Comparison of ENCODE assay signal across 1 cellular context in genomic region chr2:46877619-46878113, GRCh38.
A peak's percentile ranks its signal among the peaks of the same experiment; 100 is the strongest.
TF ChIP-seq lines count a peak whose summit lies in the region.

No MANE protein-coding gene starts in this region.

TF ChIP-seq in HepG2, 621 proteins besides CTCF, POLR2A, EP300 and RAD21 (continued from another document and continues in another):
- TF ChIP-seq KIAA2018 (CRISPR knock-in tag; IDR thresholded peaks at IDR 0.05; ENCODE audit: borderline replicate concordance) (no peak), ZNF180 (CRISPR knock-in tag; IDR thresholded peaks at IDR 0.05; ENCODE audit: borderline replicate concordance, low read depth) (no peak), MYC (CRISPR knock-in tag; IDR thresholded peaks at IDR 0.05; ENCODE audit: borderline replicate concordance) (no peak), GZF1 (CRISPR knock-in tag; IDR thresholded peaks at IDR 0.05) (no peak), GATAD1 (CRISPR knock-in tag; IDR thresholded peaks at IDR 0.05) (no peak), ZNF580 (CRISPR knock-in tag; IDR thresholded peaks at IDR 0.05; ENCODE audit: borderline replicate concordance, low read depth) (no peak), ZSCAN12 (CRISPR knock-in tag; IDR thresholded peaks at IDR 0.05) (no peak), ZNF121 (CRISPR knock-in tag; IDR thresholded peaks at IDR 0.05) (no peak), ZNF367 (CRISPR knock-in tag; IDR thresholded peaks at IDR 0.05; ENCODE audit: borderline replicate concordance) (no peak), NFYC (CRISPR knock-in tag; IDR thresholded peaks at IDR 0.05) (no peak), SAP130 (CRISPR knock-in tag; IDR thresholded peaks at IDR 0.05; ENCODE audit: low read depth) (no peak), FOXP1 (IDR thresholded peaks at IDR 0.05) (0 out of 2 replicates have a peak, but pooled peaks have one; percentile 4), FOXP1 (CRISPR knock-in tag; IDR thresholded peaks at IDR 0.05) (no peak), SIN3A (IDR thresholded peaks at IDR 0.05; ENCODE audit: borderline replicate concordance, low read depth, low read length) (no peak), ZBTB46 (CRISPR knock-in tag; IDR thresholded peaks at IDR 0.05; ENCODE audit: borderline replicate concordance) (no peak)
- TF ChIP-seq, protein P1, sequence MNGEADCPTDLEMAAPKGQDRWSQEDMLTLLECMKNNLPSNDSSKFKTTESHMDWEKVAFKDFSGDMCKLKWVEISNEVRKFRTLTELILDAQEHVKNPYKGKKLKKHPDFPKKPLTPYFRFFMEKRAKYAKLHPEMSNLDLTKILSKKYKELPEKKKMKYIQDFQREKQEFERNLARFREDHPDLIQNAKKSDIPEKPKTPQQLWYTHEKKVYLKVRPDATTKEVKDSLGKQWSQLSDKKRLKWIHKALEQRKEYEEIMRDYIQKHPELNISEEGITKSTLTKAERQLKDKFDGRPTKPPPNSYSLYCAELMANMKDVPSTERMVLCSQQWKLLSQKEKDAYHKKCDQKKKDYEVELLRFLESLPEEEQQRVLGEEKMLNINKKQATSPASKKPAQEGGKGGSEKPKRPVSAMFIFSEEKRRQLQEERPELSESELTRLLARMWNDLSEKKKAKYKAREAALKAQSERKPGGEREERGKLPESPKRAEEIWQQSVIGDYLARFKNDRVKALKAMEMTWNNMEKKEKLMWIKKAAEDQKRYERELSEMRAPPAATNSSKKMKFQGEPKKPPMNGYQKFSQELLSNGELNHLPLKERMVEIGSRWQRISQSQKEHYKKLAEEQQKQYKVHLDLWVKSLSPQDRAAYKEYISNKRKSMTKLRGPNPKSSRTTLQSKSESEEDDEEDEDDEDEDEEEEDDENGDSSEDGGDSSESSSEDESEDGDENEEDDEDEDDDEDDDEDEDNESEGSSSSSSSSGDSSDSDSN (CRISPR knock-in tag; IDR thresholded peaks at IDR 0.05): no peak
- TF ChIP-seq, protein P2, sequence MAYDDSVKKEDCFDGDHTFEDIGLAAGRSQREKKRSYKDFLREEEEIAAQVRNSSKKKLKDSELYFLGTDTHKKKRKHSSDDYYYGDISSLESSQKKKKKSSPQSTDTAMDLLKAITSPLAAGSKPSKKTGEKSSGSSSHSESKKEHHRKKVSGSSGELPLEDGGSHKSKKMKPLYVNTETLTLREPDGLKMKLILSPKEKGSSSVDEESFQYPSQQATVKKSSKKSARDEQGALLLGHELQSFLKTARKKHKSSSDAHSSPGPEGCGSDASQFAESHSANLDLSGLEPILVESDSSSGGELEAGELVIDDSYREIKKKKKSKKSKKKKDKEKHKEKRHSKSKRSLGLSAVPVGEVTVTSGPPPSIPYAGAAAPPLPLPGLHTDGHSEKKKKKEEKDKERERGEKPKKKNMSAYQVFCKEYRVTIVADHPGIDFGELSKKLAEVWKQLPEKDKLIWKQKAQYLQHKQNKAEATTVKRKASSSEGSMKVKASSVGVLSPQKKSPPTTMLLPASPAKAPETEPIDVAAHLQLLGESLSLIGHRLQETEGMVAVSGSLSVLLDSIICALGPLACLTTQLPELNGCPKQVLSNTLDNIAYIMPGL (CRISPR knock-in tag; IDR thresholded peaks at IDR 0.05; ENCODE audit: borderline replicate concordance in 1 of 2, low read depth in 1 of 2): no peak
- TF ChIP-seq, protein P3, sequence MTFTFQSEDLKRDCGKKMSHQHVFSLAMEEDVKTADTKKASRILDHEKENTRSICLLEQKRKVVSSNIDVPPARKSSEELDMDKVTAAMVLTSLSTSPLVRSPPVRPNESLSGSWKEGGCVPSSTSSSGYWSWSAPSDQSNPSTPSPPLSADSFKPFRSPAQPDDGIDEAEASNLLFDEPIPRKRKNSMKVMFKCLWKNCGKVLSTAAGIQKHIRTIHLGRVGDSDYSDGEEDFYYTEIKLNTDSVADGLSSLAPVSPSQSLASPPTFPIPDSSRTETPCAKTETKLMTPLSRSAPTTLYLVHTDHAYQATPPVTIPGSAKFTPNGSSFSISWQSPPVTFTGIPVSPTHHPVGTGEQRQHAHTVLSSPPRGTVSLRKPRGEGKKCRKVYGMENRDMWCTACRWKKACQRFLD (CRISPR knock-in tag; IDR thresholded peaks at IDR 0.05; ENCODE audit: borderline replicate concordance): no peak
- TF ChIP-seq, protein P4, sequence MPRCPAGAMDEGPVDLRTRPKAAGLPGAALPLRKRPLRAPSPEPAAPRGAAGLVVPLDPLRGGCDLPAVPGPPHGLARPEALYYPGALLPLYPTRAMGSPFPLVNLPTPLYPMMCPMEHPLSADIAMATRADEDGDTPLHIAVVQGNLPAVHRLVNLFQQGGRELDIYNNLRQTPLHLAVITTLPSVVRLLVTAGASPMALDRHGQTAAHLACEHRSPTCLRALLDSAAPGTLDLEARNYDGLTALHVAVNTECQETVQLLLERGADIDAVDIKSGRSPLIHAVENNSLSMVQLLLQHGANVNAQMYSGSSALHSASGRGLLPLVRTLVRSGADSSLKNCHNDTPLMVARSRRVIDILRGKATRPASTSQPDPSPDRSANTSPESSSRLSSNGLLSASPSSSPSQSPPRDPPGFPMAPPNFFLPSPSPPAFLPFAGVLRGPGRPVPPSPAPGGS (CRISPR knock-in tag; IDR thresholded peaks at IDR 0.05): no peak
- TF ChIP-seq, protein P5, sequence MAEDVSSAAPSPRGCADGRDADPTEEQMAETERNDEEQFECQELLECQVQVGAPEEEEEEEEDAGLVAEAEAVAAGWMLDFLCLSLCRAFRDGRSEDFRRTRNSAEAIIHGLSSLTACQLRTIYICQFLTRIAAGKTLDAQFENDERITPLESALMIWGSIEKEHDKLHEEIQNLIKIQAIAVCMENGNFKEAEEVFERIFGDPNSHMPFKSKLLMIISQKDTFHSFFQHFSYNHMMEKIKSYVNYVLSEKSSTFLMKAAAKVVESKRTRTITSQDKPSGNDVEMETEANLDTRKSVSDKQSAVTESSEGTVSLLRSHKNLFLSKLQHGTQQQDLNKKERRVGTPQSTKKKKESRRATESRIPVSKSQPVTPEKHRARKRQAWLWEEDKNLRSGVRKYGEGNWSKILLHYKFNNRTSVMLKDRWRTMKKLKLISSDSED (CRISPR knock-in tag; IDR thresholded peaks at IDR 0.05): no peak
- TF ChIP-seq, protein P6, sequence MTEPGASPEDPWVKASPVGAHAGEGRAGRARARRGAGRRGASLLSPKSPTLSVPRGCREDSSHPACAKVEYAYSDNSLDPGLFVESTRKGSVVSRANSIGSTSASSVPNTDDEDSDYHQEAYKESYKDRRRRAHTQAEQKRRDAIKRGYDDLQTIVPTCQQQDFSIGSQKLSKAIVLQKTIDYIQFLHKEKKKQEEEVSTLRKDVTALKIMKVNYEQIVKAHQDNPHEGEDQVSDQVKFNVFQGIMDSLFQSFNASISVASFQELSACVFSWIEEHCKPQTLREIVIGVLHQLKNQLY (CRISPR knock-in tag; IDR thresholded peaks at IDR 0.05): no peak
- TF ChIP-seq, protein P7, sequence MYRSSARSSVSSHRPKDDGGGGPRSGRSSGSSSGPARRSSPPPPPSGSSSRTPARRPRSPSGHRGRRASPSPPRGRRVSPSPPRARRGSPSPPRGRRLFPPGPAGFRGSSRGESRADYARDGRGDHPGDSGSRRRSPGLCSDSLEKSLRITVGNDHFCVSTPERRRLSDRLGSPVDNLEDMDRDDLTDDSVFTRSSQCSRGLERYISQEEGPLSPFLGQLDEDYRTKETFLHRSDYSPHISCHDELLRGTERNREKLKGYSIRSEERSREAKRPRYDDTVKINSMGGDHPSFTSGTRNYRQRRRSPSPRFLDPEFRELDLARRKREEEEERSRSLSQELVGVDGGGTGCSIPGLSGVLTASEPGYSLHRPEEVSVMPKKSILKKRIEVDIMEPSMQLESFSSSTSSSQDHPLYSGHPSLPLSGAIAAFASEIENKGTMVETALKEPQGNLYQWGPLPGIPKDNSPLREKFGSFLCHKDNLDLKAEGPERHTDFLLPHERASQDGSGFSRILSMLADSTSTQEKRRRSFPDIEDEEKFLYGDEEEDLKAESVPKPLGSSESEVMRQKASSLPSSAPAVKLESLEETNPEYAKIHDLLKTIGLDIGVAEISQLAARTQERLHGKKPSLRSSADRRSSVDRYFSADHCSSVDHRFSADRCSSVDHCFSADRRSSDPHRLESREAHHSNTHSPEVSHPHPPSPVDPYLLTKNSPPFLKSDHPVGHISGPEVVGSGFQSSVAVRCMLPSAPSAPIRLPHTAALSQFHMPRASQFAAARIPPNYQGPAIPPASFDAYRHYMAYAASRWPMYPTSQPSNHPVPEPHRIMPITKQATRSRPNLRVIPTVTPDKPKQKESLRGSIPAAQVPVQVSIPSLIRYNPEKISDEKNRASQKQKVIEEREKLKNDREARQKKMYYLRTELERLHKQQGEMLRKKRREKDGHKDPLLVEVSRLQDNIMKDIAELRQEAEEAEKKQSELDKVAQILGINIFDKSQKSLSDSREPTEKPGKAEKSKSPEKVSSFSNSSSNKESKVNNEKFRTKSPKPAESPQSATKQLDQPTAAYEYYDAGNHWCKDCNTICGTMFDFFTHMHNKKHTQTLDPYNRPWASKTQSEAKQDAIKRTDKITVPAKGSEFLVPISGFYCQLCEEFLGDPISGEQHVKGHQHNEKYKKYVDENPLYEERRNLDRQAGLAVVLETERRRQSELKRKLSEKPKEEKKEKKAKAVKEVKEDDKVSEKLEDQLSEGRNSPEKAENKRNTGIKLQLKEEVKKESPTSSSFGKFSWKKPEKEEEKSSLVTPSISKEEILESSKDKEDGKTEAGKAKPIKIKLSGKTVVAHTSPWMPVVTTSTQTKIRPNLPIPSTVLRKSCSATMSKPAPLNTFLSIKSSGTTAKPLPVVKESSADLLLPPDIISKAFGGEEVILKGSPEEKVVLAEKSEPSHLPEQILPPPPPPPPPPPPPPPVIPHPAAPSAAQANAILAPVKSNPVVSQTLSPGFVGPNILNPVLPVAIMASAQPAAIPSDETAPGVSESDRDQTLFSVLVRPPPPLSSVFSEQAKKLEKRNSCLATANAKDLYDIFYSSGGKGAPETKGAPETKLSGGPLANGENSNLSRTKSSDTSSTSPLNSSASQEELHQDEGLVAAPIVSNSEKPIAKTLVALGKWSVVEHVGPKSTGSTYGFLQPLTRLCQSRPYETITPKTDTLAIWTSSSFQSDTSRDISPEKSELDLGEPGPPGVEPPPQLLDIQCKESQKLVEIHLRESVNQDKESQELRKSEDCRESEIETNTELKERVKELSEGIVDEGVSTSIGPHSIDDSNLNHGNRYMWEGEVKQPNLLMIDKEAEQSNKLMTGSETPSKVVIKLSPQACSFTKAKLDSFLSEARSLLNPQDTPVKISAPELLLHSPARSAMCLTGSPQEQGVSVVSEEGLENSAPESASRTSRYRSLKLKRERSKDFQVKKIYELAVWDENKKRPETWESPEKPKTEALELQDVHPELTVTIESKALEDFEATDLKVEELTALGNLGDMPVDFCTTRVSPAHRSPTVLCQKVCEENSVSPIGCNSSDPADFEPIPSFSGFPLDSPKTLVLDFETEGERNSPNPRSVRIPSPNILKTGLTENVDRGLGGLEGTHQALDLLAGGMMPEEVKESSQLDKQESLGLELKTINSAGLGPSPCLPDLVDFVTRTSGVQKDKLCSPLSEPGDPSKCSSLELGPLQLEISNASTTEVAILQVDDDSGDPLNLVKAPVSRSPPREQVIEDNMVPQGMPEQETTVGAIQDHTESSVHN (CRISPR knock-in tag; IDR thresholded peaks at IDR 0.05): no peak
